Comparison of ENCODE assay signal across 3 cellular contexts in genomic region chr3:85862893-85863455, GRCh38.
TF ChIP-seq lines count a peak whose summit lies in the region.

No MANE protein-coding gene starts in this region.

TF ChIP-seq in HepG2, 621 proteins besides CTCF, POLR2A, EP300 and RAD21:
- no peak for TF ChIP-seq PLRG1 (conservative IDR thresholded peaks at IDR 0.05)
- peak; percentile 20 to 52; a peak in 3 of 4 replicates for TF ChIP-seq MAFK (conservative IDR thresholded peaks at IDR 0.05 in 1 of 2, IDR thresholded peaks at IDR 0.05 in 1 of 2; ENCODE audit: low read length in 2 of 2)
- peak; percentile 35; the same call in 1 of the 2 replicates for TF ChIP-seq MAFF (IDR thresholded peaks at IDR 0.05; ENCODE audit: low read depth, low read length)
TF ChIP-seq in HepG2: peak in this region for 2.

TF ChIP-seq in IMR-90, 13 proteins besides CTCF, POLR2A, EP300 and RAD21:
- TF ChIP-seq RCOR1 (IDR thresholded peaks at IDR 0.05; ENCODE audit: insufficient replicate concordance, low read length) (no peak), MAFK (IDR thresholded peaks at IDR 0.05; ENCODE audit: low read depth, low read length) (0 out of 2 replicates have a peak, but pooled peaks have one; percentile 2)

TF ChIP-seq in neural cell, 6 proteins besides CTCF, POLR2A, EP300 and RAD21:
- no peak for TF ChIP-seq MXI1 (conservative IDR thresholded peaks at IDR 0.05; ENCODE audit: poor library complexity, severe bottlenecking)
- peak; percentile 59 for TF ChIP-seq POLR2AphosphoS5 (IDR thresholded peaks at IDR 0.05)
